In genomic region chr2:63050916-63051794, GRCh38 we compare ENCODE assay signal across 8 cellular contexts. TPM values are rescaled to one million over a fixed set of nuclear protein-coding genes. Genes with fewer than 3 reads are reported as not detected.
DNase-seq lines count a peak whose midpoint lies in the region; ATAC-seq, FAIRE-seq and TF ChIP-seq lines count a peak whose summit lies in the region.

No MANE protein-coding gene starts in this region.

- peak overlapping the region; percentile 76 for H3K4me2 ChIP-seq in HepG2 (ENCODE audit: low read depth, low read length)

- H3K4me1 Mint-ChIP-seq in activated naive CD8-positive, alpha-beta T cell treated with anti-CD3 and anti-CD28 coated beads, Interleukin-2, amount 50 U/mL, for 24 hours = peaks cover 63% of the 10 kb centered on the region
- H3K4me1 Mint-ChIP-seq in type B pancreatic cell (ENCODE audit: unreplicated experiment) = peaks cover 15% of the 10 kb centered on the region

- H3K4me3 ChIP-seq in HL-60 (replicated peaks; ENCODE audit: insufficient read depth, low read length) = peak overlapping the region; percentile 89
- H3K4me3 ChIP-seq in HepG2 (replicated peaks in 1 of 3; ENCODE audit: insufficient read depth in 1 of 3, low read depth in 2 of 3, low read length in 3 of 3) = peak overlapping the region; percentile 80 to 99 (median 98)

- TF ChIP-seq CTCF in HL-60 (IDR thresholded peaks at IDR 0.05; ENCODE audit: insufficient read depth, low read length) = no peak
- TF ChIP-seq CTCF in HepG2 (CRISPR knock-in tag; IDR thresholded peaks at IDR 0.05) = peak; percentile 18; the same call in 1 of the 2 replicates
- no peak for TF ChIP-seq CTCF in type B pancreatic cell (conservative IDR thresholded peaks at IDR 0.05)

- no peaks in the 10 kb centered on the region for H4K20me1 ChIP-seq in HepG2 (ENCODE audit: insufficient read depth, low read length)

- H3K4me3 Mint-ChIP-seq in activated naive CD8-positive, alpha-beta T cell treated with anti-CD3 and anti-CD28 coated beads, Interleukin-2, amount 50 U/mL, for 24 hours = peak overlapping the region; percentile 75
- peak overlapping the region; percentile 92 for H3K4me3 Mint-ChIP-seq in type B pancreatic cell

- peaks cover 1% of the 10 kb centered on the region for H3K36me3 Mint-ChIP-seq in activated naive CD8-positive, alpha-beta T cell treated with anti-CD3 and anti-CD28 coated beads, Interleukin-2, amount 50 U/mL, for 24 hours (ENCODE audit: low read depth)
- H3K36me3 Mint-ChIP-seq in type B pancreatic cell = peaks cover 7% of the 10 kb centered on the region

- in situ Hi-C loops in ACHN (cut with HindIII; ENCODE audit: low pct_ligation_motif_present, low pct_unique_long_range_greater_than_20kb, low sequenced_read_pairs) = no loop called here
- in situ Hi-C loops in HepG2 (cut with HindIII; ENCODE audit: extremely low pct_ligation_motif_present, low pct_unique_long_range_greater_than_20kb) = loop anchor here (25.0 kb wide), 1 partner anchor 639 kb away; no protein-coding TSS in a partner anchor

- H3K27me3 ChIP-seq in HL-60 (ENCODE audit: insufficient read depth, poor library complexity, severe bottlenecking) = peaks cover 28% of the 10 kb centered on the region
- no peaks in the 10 kb centered on the region; a peak in 1 of 5 replicates for H3K27me3 ChIP-seq in HepG2 (ENCODE audit: control insufficient read depth in 1 of 2, insufficient read depth in 2 of 2, low read length in 2 of 2)

- BruUV-seq in HepG2 (replicated peaks; lab: Mats Ljungman, UMichigan) = TSS peak; percentile 47

- POLR2A ChIA-PET in HepG2 (lab: Yijun Ruan, JAX) = interaction anchor here (1.0 to 1.2 kb wide), 2 partner anchors 11 to 142 kb away, joined by 3 to 4 read pairs; no protein-coding TSS in a partner anchor

- peak overlapping the region; percentile 90 for H3K9ac ChIP-seq in HepG2 (ENCODE audit: insufficient read depth, low read depth, low read length)

- TF ChIP-seq EP300 in HepG2 (IDR thresholded peaks at IDR 0.05; ENCODE audit: low read depth in 2 of 2, low read length in 2 of 2) (no peak), HepG2 (CRISPR knock-in tag; IDR thresholded peaks at IDR 0.05; ENCODE audit: borderline replicate concordance) (no peak)

- CTCF ChIA-PET in HepG2 (lab: Yijun Ruan, JAX; ENCODE audit: low intra/inter-chr PET ratio, low total read pairs) = no interaction called here

- FAIRE-seq in HepG2 (lab: Jason Lieb, UNC) = no peak

- peak; percentile 24 for DNase-seq in ACHN
- DNase-seq in HL-60 (ENCODE audit: low read depth in 1 of 2, low spot score in 1 of 2) = no peak
- DNase-seq in activated naive CD8-positive, alpha-beta T cell treated with anti-CD3 and anti-CD28 coated beads, Interleukin-2, amount 50 U/mL, for 24 hours = peak; percentile 2
- DNase-seq in HepG2 (ENCODE audit: low spot score) = no peak
- DNase-seq in type B pancreatic cell (ENCODE audit: extremely low spot score, unreplicated experiment) = peak; percentile 73
- DNase-seq in NCI-H774 (lab: John Stamatoyannopoulos, UW) = no peak
- DNase-seq in NCI-H446 treated with DMSO at 0.1 percent for 48 hours (lab: John Stamatoyannopoulos, UW) = no peak

- peaks cover 30% of the 10 kb centered on the region for H3K4me1 ChIP-seq in HepG2 (ENCODE audit: insufficient read depth, low read length)

- H3K36me3 ChIP-seq in HepG2 (replicated peaks in 1 of 2; ENCODE audit: control insufficient read depth in 1 of 2, insufficient read depth in 2 of 2, low read length in 2 of 2) = peaks cover 20 to 45% of the 10 kb centered on the region in 2 experiments

- H3K79me2 ChIP-seq in HepG2 (ENCODE audit: insufficient read depth, low read length) = peaks cover 8% of the 10 kb centered on the region

- no peak for TF ChIP-seq POLR2A in HepG2 (IDR thresholded peaks at IDR 0.05; ENCODE audit: insufficient read depth in 1 of 2, low read depth in 2 of 2, low read length in 2 of 2)

- H3K27me3 Mint-ChIP-seq in activated naive CD8-positive, alpha-beta T cell treated with anti-CD3 and anti-CD28 coated beads, Interleukin-2, amount 50 U/mL, for 24 hours = peaks cover 87% of the 10 kb centered on the region
- H3K27me3 Mint-ChIP-seq in type B pancreatic cell = peaks cover 89% of the 10 kb centered on the region

- intact Hi-C loops in HepG2 (cut with micrococcal nuclease; ENCODE audit: unreplicated experiment) = loop anchor here (2.0 kb wide), 1 partner anchor 250 kb away; no protein-coding TSS in a partner anchor

- H3K27ac Mint-ChIP-seq in activated naive CD8-positive, alpha-beta T cell treated with anti-CD3 and anti-CD28 coated beads, Interleukin-2, amount 50 U/mL, for 24 hours = no peak overlapping the region
- H3K27ac Mint-ChIP-seq in type B pancreatic cell = peak overlapping the region; percentile 95

- peak; percentile 15 for ATAC-seq in GM18502 (IDR thresholded peaks at IDR 0.05; ENCODE audit: poor library complexity, unreplicated experiment)
- no peak for ATAC-seq in activated naive CD8-positive, alpha-beta T cell treated with anti-CD3 and anti-CD28 coated beads, Interleukin-2, amount 50 U/mL, for 24 hours
- ATAC-seq in HepG2 = peak; percentile 32

- H3K9me3 Mint-ChIP-seq in activated naive CD8-positive, alpha-beta T cell treated with anti-CD3 and anti-CD28 coated beads, Interleukin-2, amount 50 U/mL, for 24 hours = no peaks in the 10 kb centered on the region
- H3K9me3 Mint-ChIP-seq in type B pancreatic cell = no peaks in the 10 kb centered on the region

- WGBS in HepG2 (ENCODE audit: low lambda C conversion rate) = 14% methylated on average over 44 of the region's 50 CpGs

- peak; percentile 34 for TF ChIP-seq RAD21 in HepG2 (CRISPR knock-in tag; IDR thresholded peaks at IDR 0.05)

- no peaks in the 10 kb centered on the region for H3K9me3 ChIP-seq in HepG2 (ENCODE audit: low read length)

- H3K27ac ChIP-seq in HL-60 (replicated peaks) (peak overlapping the region; percentile 52), HepG2 (ENCODE audit: extremely low read length, insufficient read depth, low read length) (peak overlapping the region; percentile 83)

- H2AFZ ChIP-seq in HepG2 (ENCODE audit: low read length) = peak overlapping the region; percentile 94

TF ChIP-seq in HepG2, 621 proteins besides CTCF, POLR2A, EP300 and RAD21 (continues in another document):
- TF ChIP-seq GATAD2A (CRISPR knock-in tag; IDR thresholded peaks at IDR 0.05) = peak; percentile 44
- TF ChIP-seq ZNF768 (CRISPR knock-in tag; IDR thresholded peaks at IDR 0.05) = no peak
- 0 out of 2 replicates have a peak, but pooled peaks have one; percentile 16 for TF ChIP-seq NR0B2 (CRISPR knock-in tag; IDR thresholded peaks at IDR 0.05)
- peak; percentile 33; the same call in 1 of the 2 replicates for TF ChIP-seq RFX5 (IDR thresholded peaks at IDR 0.05; ENCODE audit: low read depth, low read length)
- peak; percentile 76; the same call in 1 of the 2 replicates for TF ChIP-seq ZNF740 (CRISPR knock-in tag; IDR thresholded peaks at IDR 0.05)
- 0 out of 2 replicates have a peak, but pooled peaks have one; percentile 87 for TF ChIP-seq FOXO4 (CRISPR knock-in tag; conservative IDR thresholded peaks at IDR 0.05)
- TF ChIP-seq PHF8 (CRISPR knock-in tag; IDR thresholded peaks at IDR 0.05) = peak; percentile 47

RNA-seq across cellular contexts. Expression of gene OTX1, which starts 0.5 kb away (rescaled TPM):
- total RNA-seq in HepG2 (2016; rRNA removed; fragmentation: Illumina TruSeq; extraction: Trizol) = 3.0 and 5.0 TPM in 2 replicates
- total RNA-seq in HepG2 (2016; cell fraction: cytosol; rRNA removed; fragmentation: Illumina TruSeq; extraction: Trizol; ENCODE audit: low read depth) = 3.1 and 4.3 TPM in 2 replicates
- 2.5 and 4.2 TPM in 2 replicates for total RNA-seq in HepG2 (2016; cell fraction: insoluble cytoplasmic fraction; rRNA removed; fragmentation: Illumina TruSeq; extraction: Trizol)
- 4.1 and 4.3 TPM in 2 replicates for total RNA-seq in HepG2 (2016; cell fraction: membrane; rRNA removed; fragmentation: Illumina TruSeq; extraction: Trizol)
- 9.0 and 9.1 TPM in 2 replicates for total RNA-seq in HepG2 (2016; cell fraction: nucleus; rRNA removed; fragmentation: Illumina TruSeq; extraction: Trizol)
- polyA plus RNA-seq in HepG2 (2011; rRNA removed) = 1.0 and 1.6 TPM in 2 replicates
- 0.47 and 0.66 TPM in 2 replicates for polyA plus RNA-seq in HepG2 (2011; cell fraction: cytosol; rRNA removed)
- 12.1 and 16.1 TPM in 2 replicates for polyA plus RNA-seq in HepG2 (2011; cell fraction: nucleus; rRNA removed)
- 7.7 and 7.9 TPM in 2 replicates for polyA plus RNA-seq in HepG2 (2012)
- 1.1 and 1.2 TPM in 2 replicates for polyA plus RNA-seq in HepG2 (2016; cell fraction: cytosol; fragmentation: Illumina TruSeq; extraction: Trizol; ENCODE audit: low read depth)
- polyA plus RNA-seq in HepG2 (2016; cell fraction: insoluble cytoplasmic fraction; fragmentation: Illumina TruSeq; extraction: Trizol; ENCODE audit: low read depth) = 6.4 and 9.1 TPM in 2 replicates
- polyA plus RNA-seq in HepG2 (2016; cell fraction: membrane; fragmentation: Illumina TruSeq; extraction: Trizol; ENCODE audit: low read depth) = 3.3 and 4.0 TPM in 2 replicates
- 24.6 and 24.9 TPM in 2 replicates for polyA plus RNA-seq in HepG2 (2016; cell fraction: nucleus; fragmentation: Illumina TruSeq; extraction: Trizol; ENCODE audit: insufficient read depth, low read depth)
- polyA minus RNA-seq in HepG2 (2011; rRNA and poly(A)+ RNA removed; ENCODE audit: low replicate concordance) = 0.82 and 6.6 TPM in 2 replicates
- polyA minus RNA-seq in HepG2 (2011; cell fraction: cytosol; rRNA and poly(A)+ RNA removed) = 2.1 and 2.2 TPM in 2 replicates
- 16.4 and 25.8 TPM in 2 replicates for polyA minus RNA-seq in HepG2 (2011; cell fraction: nucleus; rRNA and poly(A)+ RNA removed)
- 10.4 and 31.9 TPM in 2 replicates for total RNA-seq in type B pancreatic cell (ENCODE audit: low replicate concordance)

Comparison
In these comparisons a context has a peak if more than half of its experiments do, and no peak if none do; other contexts are left out.
1. DNase-seq: peak in ACHN (single experiment), activated naive CD8-positive, alpha-beta T cell treated with anti-CD3 and anti-CD28 coated beads, Interleukin-2, amount 50 U/mL, for 24 hours (single experiment) and type B pancreatic cell (single experiment); none in HL-60 (0 of 2), HepG2 (single experiment), NCI-H774 (single experiment) and NCI-H446 treated with DMSO at 0.1 percent for 48 hours (single experiment).